In the genomic region with DNA sequence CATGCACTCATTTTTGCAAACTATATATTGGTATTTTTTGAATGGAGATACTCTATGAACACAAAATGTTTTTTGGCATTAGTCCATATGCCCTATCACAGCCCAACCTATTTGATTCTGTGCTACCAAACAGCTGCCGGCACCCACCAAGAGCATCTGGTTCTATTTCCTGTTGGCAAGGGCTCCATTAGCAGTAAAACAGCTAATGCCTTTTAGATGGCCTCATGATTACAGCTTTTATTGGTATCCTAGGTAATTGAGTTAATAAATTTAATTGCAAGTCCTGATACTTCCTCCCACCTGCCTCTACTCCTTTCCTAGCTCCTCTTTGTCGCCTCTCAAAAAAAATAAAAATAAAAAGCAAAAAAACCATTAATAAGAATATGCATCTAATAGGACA, we compare ENCODE assay signal across 22 cellular contexts.
DNase-seq lines count a peak whose midpoint lies in the region.
"Had no signal": no experiment of that assay in that cellular context is flagged by ENCODE, and none has a peak within 500 bp of the region (broad histone marks: within the 10 kb centered on the region; RNA-seq: fewer than 3 reads in every experiment).

No MANE protein-coding gene starts in this region.

- DNase-seq in DMS153 (lab: John Stamatoyannopoulos, UW) (peak; percentile 79), NCI-H1092 (lab: John Stamatoyannopoulos, UW) (peak; percentile 37), NCI-H1694 treated with DMSO at 0.1 percent for 48 hours (lab: John Stamatoyannopoulos, UW) (peak; percentile 43), NCI-H748 treated with DMSO at 0.1 percent for 48 hours (lab: John Stamatoyannopoulos, UW) (peak; percentile 99), COLO668 (lab: John Stamatoyannopoulos, UW; ENCODE audit: unreplicated experiment) (no peak), SW 1271 (lab: John Stamatoyannopoulos, UW) (no peak), NCI-H446 treated with DMSO at 0.1 percent for 48 hours (lab: John Stamatoyannopoulos, UW) (no peak)
- DNase-seq: activated CD4-positive, alpha-beta memory T cell treated with anti-CD3 and anti-CD28 coated beads, Interleukin-2, amount 10 ng/mL, durations not matched to agents 7 days and 5 days; activated CD4-positive, CD25-positive, alpha-beta regulatory T cell treated with anti-CD3 and anti-CD28 coated beads, Interleukin-2, amount 50 U/mL, for 72 hours; activated effector memory CD4-positive, alpha-beta T cell treated with Interleukin-2 at 50 U/mL for 16 hours; activated T-cell treated with anti-CD3 and anti-CD28 coated beads for 4 hours; aorta; colonic mucosa; effector memory CD8-positive, alpha-beta T cell; foreskin fibroblast; head of caudate nucleus; IMR-90; kidney glomerular epithelial cell; mucosa of descending colon; stimulated activated naive CD8-positive, alpha-beta T cell treated with anti-CD3 and anti-CD28 coated beads, Interleukin-15, amount 100 ng/mL, for 72 hours; T-helper 17 cell; uterus had no signal

Comparison
In these comparisons a context has a peak if more than half of its experiments do, and no peak if none do; other contexts are left out.
1. DNase-seq: peak in DMS153 (single experiment), NCI-H1092 (single experiment), NCI-H1694 treated with DMSO at 0.1 percent for 48 hours (single experiment) and NCI-H748 treated with DMSO at 0.1 percent for 48 hours (single experiment); none in COLO668 (single experiment), SW 1271 (0 of 2) and NCI-H446 treated with DMSO at 0.1 percent for 48 hours (single experiment).